In the genomic region with DNA sequence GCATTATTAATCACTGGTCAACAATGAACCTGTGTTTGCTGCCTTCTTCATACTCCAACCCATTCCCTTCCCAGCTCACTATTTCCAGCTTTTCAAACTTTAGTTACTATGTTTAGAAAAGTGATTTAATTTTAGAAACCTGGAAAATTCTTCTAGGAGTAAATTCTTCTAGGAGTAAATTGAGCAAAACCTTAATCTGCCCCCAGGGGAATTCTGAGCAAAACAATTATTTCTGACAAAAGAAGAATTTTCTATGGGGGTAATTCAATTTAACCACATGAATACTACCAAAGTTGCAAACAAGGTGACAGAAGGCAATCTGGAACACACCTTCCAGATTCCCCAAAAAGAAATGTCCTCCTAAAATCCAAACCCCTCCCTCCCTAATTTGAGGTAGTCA, we compare ENCODE assay signal across 9 cellular contexts. TPM values are rescaled to one million over a fixed set of nuclear protein-coding genes. Genes with fewer than 3 reads are reported as not detected.
DNase-seq lines count a peak whose midpoint lies in the region; ATAC-seq and TF ChIP-seq lines count a peak whose summit lies in the region.
"Had no signal": no experiment of that assay in that cellular context is flagged by ENCODE, and none has a peak within 500 bp of the region (broad histone marks: within the 10 kb centered on the region; RNA-seq: fewer than 3 reads in every experiment).

No MANE protein-coding gene starts in this region.

- peak overlapping the region; percentile 91 to 99 (median 98) for H3K27ac ChIP-seq in sigmoid colon

- no peak for ATAC-seq in T-helper 17 cell

- no peaks in the 10 kb centered on the region for H3K27me3 Mint-ChIP-seq in T-helper 17 cell

- H3K9me3 ChIP-seq in T-helper 17 cell (ENCODE audit: control insufficient read depth, low read length, poor library complexity, severe bottlenecking) (no peaks in the 10 kb centered on the region), sigmoid colon (no peaks in the 10 kb centered on the region)

- H3K27me3 ChIP-seq in sigmoid colon = no peaks in the 10 kb centered on the region

- intact Hi-C loops in sigmoid colon (cut with DNase I) = no loop called here

- H3K36me3 ChIP-seq in sigmoid colon = no peaks in the 10 kb centered on the region

- H3K4me1 ChIP-seq in sigmoid colon = peaks cover 0 to 66% (median 42%) of the 10 kb centered on the region in 4 donors

- TF ChIP-seq EP300 in sigmoid colon (IDR thresholded peaks at IDR 0.05) = no peak

- H3K27ac Mint-ChIP-seq in T-helper 17 cell = no peak overlapping the region

- H3K36me3 Mint-ChIP-seq in T-helper 17 cell (ENCODE audit: low read depth) = peaks cover 4% of the 10 kb centered on the region

- H3K4me3 Mint-ChIP-seq in T-helper 17 cell = peak overlapping the region; percentile 97

- TF ChIP-seq CTCF in fibroblast of pulmonary artery (IDR thresholded peaks at IDR 0.05; ENCODE audit: low read length, missing control alignments) (no peak), sigmoid colon (IDR thresholded peaks at IDR 0.05) (no peak)

- TF ChIP-seq POLR2A in sigmoid colon (IDR thresholded peaks at IDR 0.05) = no peak

- H3K4me3 ChIP-seq in GM08714 (ENCODE audit: low read length) (peak overlapping the region; percentile 96; the same call in 1 of the 2 replicates), fibroblast of pulmonary artery (replicated peaks; ENCODE audit: low read depth, low read length) (peak overlapping the region; percentile 78), sigmoid colon (peak overlapping the region in 3 of 4 donors; percentile 91 to 96 (median 93))

- DNase-seq in T-helper 17 cell (no peak), fibroblast of pulmonary artery (ENCODE audit: low read depth) (no peak), sigmoid colon (no peak), MV-4-11 (lab: John Stamatoyannopoulos, UW) (no peak), inferior parietal cortex (ENCODE audit: extremely low spot score) (no peak), NCI-H1417 treated with DMSO at 0.1 percent for 48 hours (lab: John Stamatoyannopoulos, UW) (no peak), DMS153 (lab: John Stamatoyannopoulos, UW) (no peak)
- DNase-seq: NCI-H187 had no signal

- peaks cover 18% of the 10 kb centered on the region for H3K4me1 Mint-ChIP-seq in T-helper 17 cell

RNA-seq across cellular contexts. Expression of gene LUZP1, which starts 1.8 kb away (rescaled TPM):
- total RNA-seq in T-helper 17 cell = 10 to 100 TPM; 24.7 to 27.3 TPM
- total RNA-seq in sigmoid colon = 10 to 100 TPM; 13.3 to 20.9 (median 17.9) TPM
- 10 to 100 TPM in 2 of 3 donors, 1 to 10 TPM in 1; 6.0 to 14.0 (median 12.7) TPM for polyA plus RNA-seq in sigmoid colon

RNA-seq across cellular contexts. Expression of gene HTR1D, which starts 50.4 kb away (rescaled TPM):
- total RNA-seq in T-helper 17 cell (not detected), sigmoid colon (not detected)
- under 1 TPM in 2 of 3 donors, not detected in 1; 0.13 to 0.46 TPM for polyA plus RNA-seq in sigmoid colon
